30 cellular contexts compared by ENCODE assay signal in genomic region chr2:203745267-203745666, GRCh38. TPM values are rescaled to one million over a fixed set of nuclear protein-coding genes. Genes with fewer than 3 reads are reported as not detected.
DNase-seq lines count a peak whose midpoint lies in the region; ATAC-seq, FAIRE-seq and TF ChIP-seq lines count a peak whose summit lies in the region.
"Had no signal": no experiment of that assay in that cellular context is flagged by ENCODE, and none has a peak within 500 bp of the region (broad histone marks: within the 10 kb centered on the region; RNA-seq: fewer than 3 reads in every experiment).

No MANE protein-coding gene starts in this region.

- no peak overlapping the region for H3K4me3 Mint-ChIP-seq in activated CD4-positive, alpha-beta T cell treated with anti-CD3 and anti-CD28 coated beads, Interleukin-2, amount 10 ng/mL, durations not matched to agents 24 days and 14 days
- no peak overlapping the region for H3K4me3 Mint-ChIP-seq in activated naive CD8-positive, alpha-beta T cell
- H3K4me3 Mint-ChIP-seq in activated naive CD8-positive, alpha-beta T cell treated with anti-CD3 and anti-CD28 coated beads, Interleukin-2, amount 50 U/mL, for 24 hours: no peak overlapping the region
- H3K4me3 Mint-ChIP-seq: IgD-negative memory B cell had no signal

- no peaks in the 10 kb centered on the region for H3K9me1 ChIP-seq in K562 (ENCODE audit: control insufficient read depth, insufficient read depth, low read length)

- no peak for TF ChIP-seq RAD21 in K562 (CRISPR knock-in tag; conservative IDR thresholded peaks at IDR 0.05 in 1 of 2, IDR thresholded peaks at IDR 0.05 in 1 of 2)

- H3K36me3 ChIP-seq in K562 (ENCODE audit: control insufficient read depth, insufficient read depth, low read length) (no peaks in the 10 kb centered on the region), pancreas (no peaks in the 10 kb centered on the region)
- H3K36me3 ChIP-seq: Peyer's patch had no signal

- H2AFZ ChIP-seq in K562 (ENCODE audit: low read depth, low read length): no peak overlapping the region

- no peaks in the 10 kb centered on the region for H3K27me3 Mint-ChIP-seq in activated CD4-positive, alpha-beta T cell treated with anti-CD3 and anti-CD28 coated beads, Interleukin-2, amount 10 ng/mL, durations not matched to agents 24 days and 14 days
- no peaks in the 10 kb centered on the region for H3K27me3 Mint-ChIP-seq in activated naive CD8-positive, alpha-beta T cell
- no peaks in the 10 kb centered on the region for H3K27me3 Mint-ChIP-seq in activated naive CD8-positive, alpha-beta T cell treated with anti-CD3 and anti-CD28 coated beads, Interleukin-2, amount 50 U/mL, for 24 hours
- H3K27me3 Mint-ChIP-seq: CD8-positive, alpha-beta memory T cell had no signal

- no peaks in the 10 kb centered on the region for H3K79me2 ChIP-seq in K562 (ENCODE audit: control insufficient read depth, insufficient read depth, low read length)

- BruUV-seq in K562 (replicated peaks; lab: Mats Ljungman, UMichigan): no TSS peak

- TF ChIP-seq CTCF in K562 (IDR thresholded peaks at IDR 0.05 in 2 of 3, conservative IDR thresholded peaks at IDR 0.05 in 1 of 3; ENCODE audit: insufficient read depth in 2 of 3, low read depth in 1 of 3, low read length in 3 of 3): no peak
- TF ChIP-seq CTCF in pancreas (IDR thresholded peaks at IDR 0.05): no peak
- no peak for TF ChIP-seq CTCF in coronary artery (IDR thresholded peaks at IDR 0.05)

- WGBS in K562 (ENCODE audit: insufficient coverage, low coverage, missing lambda C conversion rate): 13% methylated on average over 1 of the region's 1 CpG
- WGBS in pancreas, 2 donors: 98 to 99% methylated on average over 1 of the region's 1 CpG

- no peak for DNase-seq in activated CD4-positive, alpha-beta T cell treated with anti-CD3 and anti-CD28 coated beads, Interleukin-2, amount 10 ng/mL, durations not matched to agents 24 days and 14 days
- DNase-seq in activated CD4-positive, alpha-beta T cell treated with anti-CD3 and anti-CD28 coated beads, Interleukin-2, amount 50 U/mL, for 1 hour: no peak
- DNase-seq in activated naive CD8-positive, alpha-beta T cell treated with anti-CD3 and anti-CD28 coated beads, Interleukin-2, amount 50 U/mL, for 24 hours: no peak
- no peak for DNase-seq in K562 (ENCODE audit: extremely low read depth in 1 of 4, low spot score in 3 of 4)
- no peak for DNase-seq in pancreas
- DNase-seq in coronary artery (ENCODE audit: low spot score): no peak
- DNase-seq: AML-193; C1 segment of cervical spinal cord; Calu3; CD8-positive, alpha-beta memory T cell; DMS153; Karpas-422; MV-4-11; NCI-H1105 treated with DMSO at 0.1 percent for 48 hours; NCI-H2029 treated with DMSO at 0.1 percent for 48 hours; NCI-H2171; NCI-H345; NCI-H524; Peyer's patch had no signal

- peaks cover 16% of the 10 kb centered on the region for H3K9me3 Mint-ChIP-seq in activated CD4-positive, alpha-beta T cell treated with anti-CD3 and anti-CD28 coated beads, Interleukin-2, amount 10 ng/mL, durations not matched to agents 24 days and 14 days
- H3K9me3 Mint-ChIP-seq in activated naive CD8-positive, alpha-beta T cell (ENCODE audit: low read depth): peaks cover 11% of the 10 kb centered on the region
- peaks cover 9% of the 10 kb centered on the region for H3K9me3 Mint-ChIP-seq in activated naive CD8-positive, alpha-beta T cell treated with anti-CD3 and anti-CD28 coated beads, Interleukin-2, amount 50 U/mL, for 24 hours

- TF ChIP-seq POLR2A in K562 (conservative IDR thresholded peaks at IDR 0.05): no peak

- H3K4me1 Mint-ChIP-seq in activated CD4-positive, alpha-beta T cell treated with anti-CD3 and anti-CD28 coated beads, Interleukin-2, amount 10 ng/mL, durations not matched to agents 24 days and 14 days: peaks cover 66% of the 10 kb centered on the region
- H3K4me1 Mint-ChIP-seq in activated naive CD8-positive, alpha-beta T cell (ENCODE audit: low read depth): peaks cover 82% of the 10 kb centered on the region
- peaks cover 83% of the 10 kb centered on the region for H3K4me1 Mint-ChIP-seq in activated naive CD8-positive, alpha-beta T cell treated with anti-CD3 and anti-CD28 coated beads, Interleukin-2, amount 50 U/mL, for 24 hours

- H3K4me3 ChIP-seq in K562 (no peak overlapping the region), pancreas (no peak overlapping the region), coronary artery (no peak overlapping the region)
- H3K4me3 ChIP-seq: Peyer's patch had no signal

- peaks cover 72% of the 10 kb centered on the region for H3K36me3 Mint-ChIP-seq in activated CD4-positive, alpha-beta T cell treated with anti-CD3 and anti-CD28 coated beads, Interleukin-2, amount 10 ng/mL, durations not matched to agents 24 days and 14 days (ENCODE audit: low read depth)
- peaks cover 20% of the 10 kb centered on the region for H3K36me3 Mint-ChIP-seq in activated naive CD8-positive, alpha-beta T cell
- H3K36me3 Mint-ChIP-seq in activated naive CD8-positive, alpha-beta T cell treated with anti-CD3 and anti-CD28 coated beads, Interleukin-2, amount 50 U/mL, for 24 hours (ENCODE audit: low read depth): peaks cover 31% of the 10 kb centered on the region
- H3K36me3 Mint-ChIP-seq: IgD-negative memory B cell had no signal

- H3K9ac ChIP-seq in K562 (ENCODE audit: insufficient read depth in 1 of 2, low read depth in 2 of 2, low read length in 2 of 2): no peak overlapping the region

- CTCF ChIA-PET in K562 (lab: Yijun Ruan, JAX; ENCODE audit: low intra/inter-chr PET ratio): no interaction called here

- H4K20me1 ChIP-seq in K562 (replicated peaks; ENCODE audit: control insufficient read depth, insufficient read depth, low read length): no peaks in the 10 kb centered on the region

- H3K9me3 ChIP-seq in K562 (replicated peaks; ENCODE audit: control insufficient read depth, insufficient read depth, low read depth, low read length) (no peaks in the 10 kb centered on the region), pancreas (no peaks in the 10 kb centered on the region)
- H3K9me3 ChIP-seq: Peyer's patch had no signal

- TF ChIP-seq EP300 in K562 (IDR thresholded peaks at IDR 0.05; ENCODE audit: low read length): no peak

- no peaks in the 10 kb centered on the region for H3K4me1 ChIP-seq in K562 (replicated peaks in 1 of 2; ENCODE audit: control insufficient read depth in 2 of 2, insufficient read depth in 2 of 2, low read length in 2 of 2)
- no peaks in the 10 kb centered on the region for H3K4me1 ChIP-seq in pancreas
- H3K4me1 ChIP-seq: Peyer's patch had no signal

- no peak for FAIRE-seq in K562 (lab: Jason Lieb, UNC)
- peak; percentile 81 for FAIRE-seq in pancreas (lab: Jason Lieb, UNC)
- FAIRE-seq: GM18507, H1 had no signal

- H3K27me3 ChIP-seq in K562 (ENCODE audit: control insufficient read depth in 2 of 2, insufficient read depth in 2 of 2, low read length in 2 of 2) (no peaks in the 10 kb centered on the region), pancreas (peaks cover 0 to 4% (median 0%) of the 10 kb centered on the region in 4 donors)
- H3K27me3 ChIP-seq: Peyer's patch had no signal

- peak overlapping the region; percentile 80 for H3K27ac Mint-ChIP-seq in activated CD4-positive, alpha-beta T cell treated with anti-CD3 and anti-CD28 coated beads, Interleukin-2, amount 10 ng/mL, durations not matched to agents 24 days and 14 days
- H3K27ac Mint-ChIP-seq in activated naive CD8-positive, alpha-beta T cell: peak overlapping the region; percentile 95
- no peak overlapping the region for H3K27ac Mint-ChIP-seq in activated naive CD8-positive, alpha-beta T cell treated with anti-CD3 and anti-CD28 coated beads, Interleukin-2, amount 50 U/mL, for 24 hours
- H3K27ac Mint-ChIP-seq: IgD-negative memory B cell had no signal

- POLR2A ChIA-PET in K562 (lab: Yijun Ruan, JAX): no interaction called here

- H3K27ac ChIP-seq in K562 (ENCODE audit: extremely low read depth, low read depth, low read length) (no peak overlapping the region), pancreas (no peak overlapping the region), coronary artery (no peak overlapping the region)
- H3K27ac ChIP-seq: 22Rv1, Peyer's patch had no signal

- H3K4me2 ChIP-seq in K562 (ENCODE audit: insufficient read depth, low read length): no peak overlapping the region

- intact Hi-C loops in activated CD4-positive, alpha-beta T cell treated with anti-CD3 and anti-CD28 coated beads, Interleukin-2, amount 10 ng/mL, durations not matched to agents 24 days and 14 days (cut with micrococcal nuclease): loop anchor here (10.0 kb wide), 1 partner anchor 1110 kb away; the partner anchor contains the start of gene FAM117B
- intact Hi-C loops in K562 (cut with micrococcal nuclease) (no loop called here), pancreas (cut with DNase I) (no loop called here)

- ATAC-seq in activated naive CD8-positive, alpha-beta T cell treated with anti-CD3 and anti-CD28 coated beads, Interleukin-2, amount 50 U/mL, for 24 hours: no peak
- ATAC-seq in K562 (no peak), pancreas (no peak), HG03108 (IDR thresholded peaks at IDR 0.05; ENCODE audit: unreplicated experiment) (no peak)
- ATAC-seq: HCT116, Right ventricle myocardium inferior had no signal

- in situ Hi-C loops in K562 (cut with MboI): no loop called here

RNA-seq across cellular contexts. Expression of gene CD28, which starts 38.8 kb away (rescaled TPM):
- 130 and 132 TPM in 2 replicates for total RNA-seq in activated CD4-positive, alpha-beta T cell treated with anti-CD3 and anti-CD28 coated beads, Interleukin-2, amount 10 ng/mL, durations not matched to agents 24 days and 14 days
- total RNA-seq in K562 (2011; cell fraction: chromatin; rRNA removed; ENCODE audit: low replicate concordance): not detected in 2 replicates
- not detected in 2 replicates for total RNA-seq in K562 (2011; cell fraction: nucleolus; rRNA removed)
- total RNA-seq in K562 (2011; cell fraction: nucleoplasm; rRNA removed): not detected in 2 replicates
- total RNA-seq in K562 (2014; rRNA removed) (not detected in 2 replicates), K562 (2014; rRNA removed; fragmentation: Illumina TruSeq; extraction: Trizol) (not detected in 2 replicates), K562 (2015; rRNA removed; fragmentation: Illumina TruSeq; extraction: Trizol) (not detected in 2 replicates), K562 (2021) (0.11 TPM in 2 replicates), pancreas (under 1 TPM; 0.21 to 0.63 (median 0.30) TPM)
- polyA plus RNA-seq in K562 (2011; rRNA removed) (not detected in 2 replicates), K562 (2014; fragmentation: Illumina TruSeq; extraction: Trizol) (not detected in 2 replicates), K562 (2014; fragmentation: Nextera tagmentation; extraction: Ambion mirVana) (under 1 TPM in 1 of 2 experiments, not detected in 1; 0.01 TPM), K562 (2014; rRNA removed) (not detected in 2 replicates), pancreas (under 1 TPM in 1 of 2 donors, not detected in 1; 0.08 TPM)
- polyA plus RNA-seq in K562 (2011; cell fraction: cytosol; rRNA removed): not detected in 2 replicates
- not detected in 2 replicates for polyA plus RNA-seq in K562 (2011; cell fraction: nucleus; rRNA removed)
- not detected in 2 replicates for polyA plus RNA-seq in K562 (2012)
- not detected in 2 replicates for polyA minus RNA-seq in K562 (2011; rRNA and poly(A)+ RNA removed)
- not detected in 2 replicates for polyA minus RNA-seq in K562 (2011; cell fraction: cytosol; rRNA and poly(A)+ RNA removed)
- not detected in 2 replicates for polyA minus RNA-seq in K562 (2011; cell fraction: nucleus; rRNA and poly(A)+ RNA removed)
- total RNA-seq: Calu3, G401, H1, M059J had no signal
- polyA plus RNA-seq: AG04450, H1 had no signal

Comparison
In these comparisons a context has a peak if more than half of its experiments do, and no peak if none do; other contexts are left out.
1. RNA of gene CD28, which starts 38.8 kb away (total RNA-seq): 130 to 132 TPM in activated CD4-positive, alpha-beta T cell treated with anti-CD3 and anti-CD28 coated beads, Interleukin-2, amount 10 ng/mL, durations not matched to agents 24 days and 14 days; 0.21 to 0.63 TPM in pancreas and 0.11 TPM in K562; every median in the first group is over 10 times any median in the second.